In the genomic region with DNA sequence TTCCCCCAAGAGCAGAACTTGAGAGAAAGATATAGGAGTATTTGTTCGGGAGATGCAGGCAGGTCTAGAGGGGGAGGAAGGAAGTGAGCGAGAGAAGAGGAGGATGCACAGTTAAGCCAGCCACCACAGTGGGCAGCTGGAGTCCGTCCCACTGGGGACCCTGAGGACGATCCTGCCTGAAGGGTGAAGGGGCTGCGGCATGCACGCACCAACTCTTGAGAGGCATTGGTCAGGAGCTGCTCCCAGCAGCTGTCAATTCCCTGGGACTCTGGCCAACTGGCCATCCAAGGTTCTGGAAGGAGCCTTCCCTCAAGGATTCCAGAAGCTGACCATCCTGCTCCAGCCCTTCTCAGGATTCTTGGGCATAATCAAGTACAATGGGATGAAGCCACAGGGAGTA, we compare ENCODE assay signal across 21 cellular contexts.
"Had no signal": no experiment of that assay in that cellular context is flagged by ENCODE, and none has a peak within 500 bp of the region (broad histone marks: within the 10 kb centered on the region; RNA-seq: fewer than 3 reads in every experiment).

No MANE protein-coding gene starts in this region.

- H3K4me3 ChIP-seq: dorsolateral prefrontal cortex, gastrocnemius medialis, lower lobe of right lung, pancreas, testis, tibial nerve, vagina had no signal

- H3K27ac ChIP-seq: dorsolateral prefrontal cortex, gastrocnemius medialis, lower lobe of right lung, pancreas, testis, tibial nerve, vagina had no signal

- H3K36me3 Mint-ChIP-seq: natural killer cell; stimulated activated effector memory CD8-positive, alpha-beta T cell treated with anti-CD3 and anti-CD28 coated beads, Interleukin-12 subunit alpha, Interleukin-12 subunit beta, amount 100 ng/mL, for 72 hours had no signal

- H3K27ac Mint-ChIP-seq: natural killer cell; progenitor cell of endocrine pancreas; stimulated activated effector memory CD8-positive, alpha-beta T cell treated with anti-CD3 and anti-CD28 coated beads, Interleukin-12 subunit alpha, Interleukin-12 subunit beta, amount 100 ng/mL, for 72 hours had no signal

- H3K4me1 ChIP-seq: gastrocnemius medialis, lower lobe of right lung, pancreas, testis, tibial nerve, vagina had no signal

- H3K27me3 ChIP-seq: gastrocnemius medialis, pancreas, testis, vagina had no signal

- H3K4me3 Mint-ChIP-seq: natural killer cell; stimulated activated effector memory CD8-positive, alpha-beta T cell treated with anti-CD3 and anti-CD28 coated beads, Interleukin-12 subunit alpha, Interleukin-12 subunit beta, amount 100 ng/mL, for 72 hours had no signal

- H3K9me3 ChIP-seq: pancreas, testis had no signal

- H3K4me1 Mint-ChIP-seq: natural killer cell had no signal

- H3K36me3 ChIP-seq: gastrocnemius medialis, lower lobe of right lung, pancreas, tibial nerve, vagina had no signal

- ATAC-seq: gastrocnemius medialis; left ventricle myocardium superior; lower lobe of right lung; pancreas; stimulated activated effector memory CD8-positive, alpha-beta T cell treated with anti-CD3 and anti-CD28 coated beads, Interleukin-12 subunit alpha, Interleukin-12 subunit beta, amount 100 ng/mL, for 72 hours had no signal

- DNase-seq: cerebellar nuclear complex; dorsolateral prefrontal cortex; effector CD4-positive, alpha-beta T cell; foreskin fibroblast; gastrocnemius medialis; left ventricle myocardium superior; lower lobe of right lung; natural killer cell; occipital lobe; pancreas; small intestine; stimulated activated CD4-positive, alpha-beta T cell treated with anti-CD3 and anti-CD28 coated beads, Interleukin-12 subunit alpha, Interleukin-12 subunit beta, amount 100 ng/mL, for 4 hours; stimulated activated CD4-positive, alpha-beta T cell treated with anti-CD3 and anti-CD28 coated beads, Interleukin-1b, Interleukin-23, amount 100 ng/mL, for 48 hours; stimulated activated CD4-positive, alpha-beta T cell treated with anti-CD3 and anti-CD28 coated beads, Interleukin-4, amount 100 ng/mL, for 1 hour; stimulated activated naive CD4-positive, alpha-beta T cell treated with Interleukin-2 at 50 U/mL for 16 hours; substantia nigra; testis had no signal
